21 cellular contexts compared by ENCODE assay signal in genomic region chr5:177269976-177270375, GRCh38. TPM values are rescaled to one million over a fixed set of nuclear protein-coding genes. Genes with fewer than 3 reads are reported as not detected.
A peak's percentile ranks its signal among the peaks of the same experiment; 100 is the strongest.
DNase-seq lines count a peak whose midpoint lies in the region; ATAC-seq and TF ChIP-seq lines count a peak whose summit lies in the region.
"Had no signal": no experiment of that assay in that cellular context is flagged by ENCODE, and none has a peak within 500 bp of the region (broad histone marks: within the 10 kb centered on the region; RNA-seq: fewer than 3 reads in every experiment).

No MANE protein-coding gene starts in this region.

- no peak overlapping the region for H2AFZ ChIP-seq in smooth muscle cell (ENCODE audit: low read depth)

- peaks cover 7% of the 10 kb centered on the region for H3F3A ChIP-seq in smooth muscle cell (ENCODE audit: low read depth)

- no peaks in the 10 kb centered on the region for H3K9me3 ChIP-seq in HEK293 (ENCODE audit: control insufficient read depth, insufficient read depth, low read depth, low read length)
- H3K9me3 ChIP-seq in T-helper 17 cell (ENCODE audit: control insufficient read depth, low read length, poor library complexity, severe bottlenecking), result no peaks in the 10 kb centered on the region
- H3K9me3 ChIP-seq in smooth muscle cell (replicated peaks; ENCODE audit: low read depth), result no peaks in the 10 kb centered on the region
- no peaks in the 10 kb centered on the region for H3K9me3 ChIP-seq in heart left ventricle
- H3K9me3 ChIP-seq in heart right ventricle, result no peaks in the 10 kb centered on the region
- H3K9me3 ChIP-seq: SJCRH30 had no signal

- no peaks in the 10 kb centered on the region for H3K4me1 ChIP-seq in HEK293 (ENCODE audit: control insufficient read depth, insufficient read depth, low read length)
- no peaks in the 10 kb centered on the region for H3K4me1 ChIP-seq in smooth muscle cell (ENCODE audit: low read depth)
- H3K4me1 ChIP-seq in heart left ventricle, result no peaks in the 10 kb centered on the region
- H3K4me1 ChIP-seq in heart right ventricle, result no peaks in the 10 kb centered on the region
- H3K4me1 ChIP-seq: SJCRH30 had no signal

- in situ Hi-C loops in brain microvascular endothelial cell (cut with HindIII; ENCODE audit: low pct_ligation_motif_present, low sequenced_read_pairs), result no loop called here

- intact Hi-C loops in heart left ventricle (cut with DNase I) (no loop called here), heart right ventricle (cut with DNase I) (loop anchor here in 1 of 10 donors (10.0 kb wide), 1 partner anchor 155 kb away; no protein-coding TSS in a partner anchor)

- POLR2A ChIA-PET in HEK293 (lab: Yijun Ruan, JAX), result no interaction called here

- TF ChIP-seq POLR2A in heart left ventricle (IDR thresholded peaks at IDR 0.05), result no peak

- peak overlapping the region; percentile 41 for H3K27ac Mint-ChIP-seq in T-helper 17 cell

- H3K4me1 Mint-ChIP-seq in T-helper 17 cell, result peaks cover 12% of the 10 kb centered on the region
- H3K4me1 Mint-ChIP-seq: H9 had no signal

- WGBS in smooth muscle cell (ENCODE audit: low lambda C conversion rate), result 87% methylated on average over 3 of the region's 3 CpGs
- WGBS in heart left ventricle, 4 donors, result 84 to 93% (median 91%) methylated on average over 3 of the region's 3 CpGs
- WGBS in heart right ventricle, 2 donors, result 92 to 93% methylated on average over 3 of the region's 3 CpGs

- no peaks in the 10 kb centered on the region for H3K27me3 Mint-ChIP-seq in T-helper 17 cell
- H3K27me3 Mint-ChIP-seq: CD4-positive, CD25-positive, alpha-beta regulatory T cell had no signal

- no peaks in the 10 kb centered on the region for H3K27me3 ChIP-seq in smooth muscle cell (ENCODE audit: low read depth)
- no peaks in the 10 kb centered on the region for H3K27me3 ChIP-seq in brain microvascular endothelial cell (replicated peaks)
- no peaks in the 10 kb centered on the region for H3K27me3 ChIP-seq in heart left ventricle
- H3K27me3 ChIP-seq in heart right ventricle, result no peaks in the 10 kb centered on the region
- H3K27me3 ChIP-seq: SJCRH30 had no signal

- no peak overlapping the region for H3K4me3 Mint-ChIP-seq in T-helper 17 cell
- H3K4me3 Mint-ChIP-seq: CD4-positive, CD25-positive, alpha-beta regulatory T cell; H9 had no signal

- ATAC-seq in T-helper 17 cell (no peak), heart left ventricle (no peak), heart right ventricle (no peak)
- ATAC-seq: Panc1 had no signal

- TF ChIP-seq CTCF in HEK293 (tag by site-specific recombination; IDR thresholded peaks at IDR 0.05) (no peak), smooth muscle cell (IDR thresholded peaks at IDR 0.05; ENCODE audit: borderline replicate concordance, insufficient read depth, poor library complexity, severe bottlenecking) (no peak), brain microvascular endothelial cell (IDR thresholded peaks at IDR 0.05; ENCODE audit: low read depth, low read length, missing control alignments) (no peak), heart left ventricle (IDR thresholded peaks at IDR 0.05) (no peak), heart right ventricle (IDR thresholded peaks at IDR 0.05) (no peak)

- no peak overlapping the region for H3K4me2 ChIP-seq in smooth muscle cell

- H3K4me3 ChIP-seq in HEK293 (ENCODE audit: low read depth, low read length), result no peak overlapping the region
- H3K4me3 ChIP-seq in smooth muscle cell, result no peak overlapping the region
- H3K4me3 ChIP-seq in brain microvascular endothelial cell (ENCODE audit: low read depth, low read length), result no peak overlapping the region
- H3K4me3 ChIP-seq in heart left ventricle, result no peak overlapping the region
- no peak overlapping the region for H3K4me3 ChIP-seq in heart right ventricle
- H3K4me3 ChIP-seq: SJCRH30 had no signal

- no peak for DNase-seq in T-helper 17 cell
- DNase-seq in epithelial cell of prostate (ENCODE audit: low read depth, low spot score), result no peak
- no peak for DNase-seq in smooth muscle cell (lab: John Stamatoyannopoulos, UW; ENCODE audit: unreplicated experiment)
- no peak for DNase-seq in brain microvascular endothelial cell
- no peak for DNase-seq in heart left ventricle
- DNase-seq in heart right ventricle, result no peak
- DNase-seq: CD4-positive, CD25-positive, alpha-beta regulatory T cell; EL; GF-D8; H9; KG1; NCI-H1105; NCI-H146; NCI-H2029 treated with DMSO at 0.1 percent for 48 hours; NCI-H226; NCI-H524; NCI-H774; NK-92 treated with Interleukin-12 subunit alpha and Interleukin-12 subunit beta, amount 100 ng/mL, for 24 hours; SJCRH30 had no signal

- peak overlapping the region; percentile 29; the same call in 1 of the 2 replicates for H3K27ac ChIP-seq in HEK293 (ENCODE audit: extremely low read depth, low read depth, low read length)
- peak overlapping the region; percentile 39 for H3K27ac ChIP-seq in epithelial cell of prostate
- H3K27ac ChIP-seq in smooth muscle cell (ENCODE audit: low read depth), result peak overlapping the region; percentile 1
- no peak overlapping the region for H3K27ac ChIP-seq in brain microvascular endothelial cell
- H3K27ac ChIP-seq in heart left ventricle, result no peak overlapping the region
- H3K27ac ChIP-seq in heart right ventricle, result no peak overlapping the region
- H3K27ac ChIP-seq: SJCRH30 had no signal

- peaks cover 5% of the 10 kb centered on the region for H4K20me1 ChIP-seq in smooth muscle cell (ENCODE audit: low read depth)

- H3K79me2 ChIP-seq in smooth muscle cell (ENCODE audit: low read depth), result no peaks in the 10 kb centered on the region

- H3K36me3 Mint-ChIP-seq in T-helper 17 cell (ENCODE audit: low read depth), result peaks cover 17% of the 10 kb centered on the region

- no peak overlapping the region for H3K9ac ChIP-seq in smooth muscle cell (ENCODE audit: low read depth)

- CTCF ChIA-PET in HEK293 (lab: Yijun Ruan, JAX), result interaction anchor here (0.6 to 1.0 kb wide), 3 partner anchors 33 to 156 kb away, joined by 3 to 5 read pairs (median 4); no protein-coding TSS in a partner anchor

- H3K36me3 ChIP-seq in HEK293 (ENCODE audit: control insufficient read depth in 2 of 2, insufficient read depth in 1 of 2, low read length in 2 of 2) (peaks cover 46 to 93% of the 10 kb centered on the region in 2 experiments), smooth muscle cell (ENCODE audit: low read depth) (peaks cover 15% of the 10 kb centered on the region), brain microvascular endothelial cell (replicated peaks) (peaks cover 16% of the 10 kb centered on the region), heart left ventricle (peaks cover 0 to 99% (median 96%) of the 10 kb centered on the region in 9 donors), heart right ventricle (peaks cover 0 to 100% (median 47%) of the 10 kb centered on the region in 9 donors)
- H3K36me3 ChIP-seq: SJCRH30 had no signal

TF ChIP-seq in HEK293, 187 proteins besides CTCF, POLR2A, EP300 and RAD21:
- no peak for TF ChIP-seq ZSCAN18 (tag by site-specific recombination; IDR thresholded peaks at IDR 0.05)
- no peak for TF ChIP-seq PRDM4 (tag by site-specific recombination; IDR thresholded peaks at IDR 0.05)
TF ChIP-seq in HEK293: peak in this region for 0.

RNA-seq across cellular contexts. Expression of gene RAB24, which starts 33.5 kb away (rescaled TPM):
- total RNA-seq in T-helper 17 cell (10 to 100 TPM in 1 of 2 donors, 1 to 10 TPM in 1; 8.8 to 17.6 TPM), smooth muscle cell (15.3 and 41.8 TPM in 2 replicates), heart left ventricle (10 to 100 TPM; 11.6 to 27.5 (median 18.9) TPM), heart right ventricle (10 to 100 TPM; 14.7 to 22.1 (median 19.3) TPM)
- polyA plus RNA-seq in smooth muscle cell (46.4 and 49.5 TPM in 2 replicates), heart left ventricle (10 to 100 TPM; 23.8 to 28.3 TPM), heart right ventricle (10 to 100 TPM; 31.7 to 39.4 TPM)

RNA-seq across cellular contexts. Expression of gene PRELID1, which starts 33.6 kb away (rescaled TPM):
- total RNA-seq in T-helper 17 cell (10 to 100 TPM; 44.9 to 55.8 TPM), smooth muscle cell (132 and 197 TPM in 2 replicates), heart left ventricle (10 to 100 TPM; 30.3 to 80.6 (median 42.4) TPM), heart right ventricle (10 to 100 TPM; 32.3 to 69.8 (median 36.2) TPM)
- polyA plus RNA-seq in smooth muscle cell (264 and 268 TPM in 2 replicates), heart left ventricle (100 to 1,000 TPM in 1 of 2 donors, 10 to 100 TPM in 1; 33.8 to 160 TPM), heart right ventricle (100 to 1,000 TPM in 1 of 2 donors, 10 to 100 TPM in 1; 53.9 to 166 TPM)

RNA-seq across cellular contexts. Expression of gene MXD3, which starts 41.7 kb away (rescaled TPM):
- total RNA-seq in T-helper 17 cell, result 10 to 100 TPM in 1 of 2 donors, 1 to 10 TPM in 1; 8.7 to 11.8 TPM
- 8.6 and 16.9 TPM in 2 replicates for total RNA-seq in smooth muscle cell
- polyA plus RNA-seq in smooth muscle cell, result 14.9 and 15.6 TPM in 2 replicates
- total RNA-seq in heart left ventricle, result 1 to 10 TPM in 8 of 9 donors, under 1 TPM in 1; 0.52 to 9.1 (median 3.1) TPM
- 1 to 10 TPM; 1.3 to 2.5 TPM for polyA plus RNA-seq in heart left ventricle
- 1 to 10 TPM; 1.2 to 6.4 (median 2.4) TPM for total RNA-seq in heart right ventricle
- 1 to 10 TPM; 2.3 to 7.1 TPM for polyA plus RNA-seq in heart right ventricle

Comparison
In these comparisons a context has a peak if more than half of its experiments do, and no peak if none do; other contexts are left out.
1. H3K27ac ChIP-seq: peak in HEK293 (single experiment), epithelial cell of prostate (single experiment) and smooth muscle cell (single experiment); none in brain microvascular endothelial cell (single experiment), heart left ventricle (0 of 12) and heart right ventricle (0 of 10).